In genomic region chr9:98917691-98918487, GRCh38 we compare ENCODE assay signal across 1 cellular context.
A peak's percentile ranks its signal among the peaks of the same experiment; 100 is the strongest.
TF ChIP-seq lines count a peak whose summit lies in the region.

No MANE protein-coding gene starts in this region.

TF ChIP-seq in K562, 482 proteins besides CTCF, POLR2A, EP300 and RAD21 (continued from another document):
- TF ChIP-seq UBTF (IDR thresholded peaks at IDR 0.05; ENCODE audit: borderline replicate concordance in 1 of 2, low read depth in 2 of 2, low read length in 2 of 2), result no peak
- no peak for TF ChIP-seq THAP7 (CRISPR knock-in tag; IDR thresholded peaks at IDR 0.05)
- no peak for TF ChIP-seq KAT8 (IDR thresholded peaks at IDR 0.05; ENCODE audit: low read depth)
- TF ChIP-seq E2F3 (CRISPR knock-in tag; IDR thresholded peaks at IDR 0.05), result no peak
- no peak for TF ChIP-seq TRIM25 (IDR thresholded peaks at IDR 0.05; ENCODE audit: borderline replicate concordance)
- no peak for TF ChIP-seq EZH2 (IDR thresholded peaks at IDR 0.05; ENCODE audit: borderline replicate concordance, low read depth, low read length)
- TF ChIP-seq KAT7 (CRISPR knock-in tag; IDR thresholded peaks at IDR 0.05; ENCODE audit: borderline replicate concordance), result 0 out of 2 replicates have a peak, but pooled peaks have one; percentile 25
- no peak for TF ChIP-seq TSC22D4 (tag; IDR thresholded peaks at IDR 0.05)
- TF ChIP-seq ARHGAP35 (IDR thresholded peaks at IDR 0.05; ENCODE audit: partially characterized antibody), result no peak
- 0 out of 2 replicates have a peak, but pooled peaks have one; percentile 18 for TF ChIP-seq MGA (IDR thresholded peaks at IDR 0.05)
- no peak for TF ChIP-seq HMBOX1 (IDR thresholded peaks at IDR 0.05)
